In genomic region chr15:75531041-75531450, GRCh38 we compare ENCODE assay signal across 8 cellular contexts. TPM values are rescaled to one million over a fixed set of nuclear protein-coding genes. Genes with fewer than 3 reads are reported as not detected.
DNase-seq lines count a peak whose midpoint lies in the region; ATAC-seq and TF ChIP-seq lines count a peak whose summit lies in the region.

No MANE protein-coding gene starts in this region.

- no peaks in the 10 kb centered on the region for H3K27me3 ChIP-seq in thyroid gland

- WGBS in lower leg skin, 2 donors = 21 to 22% methylated on average over 3 of the region's 3 CpGs
- 11 to 12% methylated on average over 3 of the region's 3 CpGs for WGBS in thyroid gland, 2 donors

- peak overlapping the region; percentile 62 for H3K27ac ChIP-seq in cingulate gyrus (ENCODE audit: low read depth, low read length)
- H3K27ac ChIP-seq in thyroid gland = peak overlapping the region; percentile 74 to 79 (median 78)

- H3K36me3 ChIP-seq in thyroid gland = peaks cover 0 to 6% of the 10 kb centered on the region in 2 donors

- TF ChIP-seq POLR2A in lower leg skin (IDR thresholded peaks at IDR 0.05) = no peak
- TF ChIP-seq POLR2A in thyroid gland (IDR thresholded peaks at IDR 0.05) = no peak

- no peak overlapping the region for H3K4me3 ChIP-seq in lower leg skin (ENCODE audit: low read depth, poor library complexity, severe bottlenecking)
- H3K4me3 ChIP-seq in thyroid gland (replicated peaks in 1 of 3) = no peak overlapping the region

- intact Hi-C loops in lower leg skin (cut with DNase I; ENCODE audit: low total_unique reads) (no loop called here), thyroid gland (cut with DNase I) (no loop called here)

- peaks cover 32 to 35% of the 10 kb centered on the region in 2 donors for H3K4me1 ChIP-seq in thyroid gland

- no peak for TF ChIP-seq CTCF in lower leg skin (IDR thresholded peaks at IDR 0.05)
- TF ChIP-seq CTCF in thyroid gland (IDR thresholded peaks at IDR 0.05) = no peak

- DNase-seq in DMS 273 (lab: John Stamatoyannopoulos, UW; ENCODE audit: unreplicated experiment) (peak; percentile 14), DMS 273 treated with DMSO at 0.1 percent for 48 hours (lab: John Stamatoyannopoulos, UW) (no peak), lower leg skin (ENCODE audit: low spot score in 2 of 2) (peak; percentile 50 to 92), thyroid gland (peak; percentile 90 to 94), iPS-NIHi7 (ENCODE audit: extremely low spot score) (no peak)

- no peaks in the 10 kb centered on the region for H3K9me3 ChIP-seq in thyroid gland

- ATAC-seq in GM21529 (IDR thresholded peaks at IDR 0.05; ENCODE audit: unreplicated experiment) (no peak), GM21526 (IDR thresholded peaks at IDR 0.05; ENCODE audit: low FRiP score, unreplicated experiment) (no peak)

RNA-seq across cellular contexts. Expression of gene PTPN9, which starts 48.1 kb away (rescaled TPM):
- 10 to 100 TPM in 3 of 4 donors, 1 to 10 TPM in 1; 7.3 to 15.5 (median 10.8) TPM for total RNA-seq in lower leg skin
- 10 to 100 TPM; 66.4 to 83.5 (median 73.6) TPM for total RNA-seq in thyroid gland

Comparison
In these comparisons a context has a peak if more than half of its experiments do, and no peak if none do; other contexts are left out.
1. DNase-seq: peak in DMS 273 (single experiment), lower leg skin (2 of 2) and thyroid gland (2 of 2); none in DMS 273 treated with DMSO at 0.1 percent for 48 hours (single experiment) and iPS-NIHi7 (single experiment).
2. RNA of gene PTPN9, which starts 48.1 kb away (total RNA-seq): 66.4 to 83.5 TPM in thyroid gland; 7.3 to 15.5 TPM in lower leg skin; every median in the first group is over 4 times any median in the second.